In genomic region chr12:2004113-2004929, GRCh38 we compare ENCODE assay signal across 8 cellular contexts. TPM values are rescaled to one million over a fixed set of nuclear protein-coding genes. Genes with fewer than 3 reads are reported as not detected.
A peak's percentile ranks its signal among the peaks of the same experiment; 100 is the strongest.
DNase-seq lines count a peak whose midpoint lies in the region; ATAC-seq lines count a peak whose summit lies in the region.

Gene DCP1B (minus strand): TSS chr12:2004457. CDS start chr12:2004431, 26 bp downstream.

- peak; percentile 89 for ATAC-seq in GM19468 (IDR thresholded peaks at IDR 0.05; ENCODE audit: extremely low read depth, unreplicated experiment)
- ATAC-seq in effector memory CD8-positive, alpha-beta T cell (replicated peaks) = peak; percentile 99

- H3K27ac Mint-ChIP-seq in effector memory CD8-positive, alpha-beta T cell = peak within 1 kb of the TSS; percentile 99 to 100

- peak within 1 kb of the TSS; percentile 99 for H3K4me3 Mint-ChIP-seq in effector memory CD8-positive, alpha-beta T cell

- DNase-seq in COLO668 (lab: John Stamatoyannopoulos, UW; ENCODE audit: unreplicated experiment) (peak; percentile 98), HT-29 (ENCODE audit: low spot score) (peak; percentile 92), NOMO-1 (lab: John Stamatoyannopoulos, UW; ENCODE audit: unreplicated experiment in 2 of 2) (peak; percentile 97 to 99), medulla oblongata (ENCODE audit: extremely low spot score) (peak; percentile 97)
- peak; percentile 86 to 89 for DNase-seq in activated CD8-positive, alpha-beta memory T cell treated with anti-CD3 and anti-CD28 coated beads for 4 hours (ENCODE audit: low read depth in 2 of 2)
- DNase-seq in effector memory CD8-positive, alpha-beta T cell = peak; percentile 87 to 90 (median 89)
- peak; percentile 88 for DNase-seq in stimulated activated CD8-positive, alpha-beta memory T cell treated with anti-CD3 and anti-CD28 coated beads, Interleukin-12 subunit alpha, Interleukin-12 subunit beta, amount 100 ng/mL, for 1 hour (ENCODE audit: low read depth)

- no peaks in the 10 kb centered on the region for H3K27me3 Mint-ChIP-seq in effector memory CD8-positive, alpha-beta T cell

- H3K9me3 Mint-ChIP-seq in effector memory CD8-positive, alpha-beta T cell = no peaks in the 10 kb centered on the region

- H3K4me1 Mint-ChIP-seq in effector memory CD8-positive, alpha-beta T cell (ENCODE audit: low read depth in 2 of 2) = peaks cover 26 to 30% of the 10 kb centered on the region in 2 donors

- peaks cover 14% of the 10 kb centered on the region for H3K36me3 Mint-ChIP-seq in effector memory CD8-positive, alpha-beta T cell (ENCODE audit: insufficient read depth)

RNA-seq across cellular contexts. Expression of gene DCP1B, which starts in this region (rescaled TPM):
- total RNA-seq in HT-29 (2014; rRNA removed; shearing (Covaris generic)) = 2.3 and 2.6 TPM in 2 replicates

Comparison
In these comparisons a context has a peak if more than half of its experiments do, and no peak if none do; other contexts are left out.
1. Peak in every context shown above with its lines: DNase-seq and ATAC-seq.